Comparison of ENCODE assay signal across 1 cellular context in genomic region chr2:150438654-150439053, GRCh38.
TF ChIP-seq lines count a peak whose summit lies in the region.

No MANE protein-coding gene starts in this region.

TF ChIP-seq in WTC11, 78 proteins besides CTCF, POLR2A, EP300 and RAD21 (continued from another document):
- no peak for TF ChIP-seq AFF4 (CRISPR knock-in tag; IDR thresholded peaks at IDR 0.05; ENCODE audit: borderline replicate concordance)
